ENCODE assay signal across 19 cellular contexts in the genomic region with DNA sequence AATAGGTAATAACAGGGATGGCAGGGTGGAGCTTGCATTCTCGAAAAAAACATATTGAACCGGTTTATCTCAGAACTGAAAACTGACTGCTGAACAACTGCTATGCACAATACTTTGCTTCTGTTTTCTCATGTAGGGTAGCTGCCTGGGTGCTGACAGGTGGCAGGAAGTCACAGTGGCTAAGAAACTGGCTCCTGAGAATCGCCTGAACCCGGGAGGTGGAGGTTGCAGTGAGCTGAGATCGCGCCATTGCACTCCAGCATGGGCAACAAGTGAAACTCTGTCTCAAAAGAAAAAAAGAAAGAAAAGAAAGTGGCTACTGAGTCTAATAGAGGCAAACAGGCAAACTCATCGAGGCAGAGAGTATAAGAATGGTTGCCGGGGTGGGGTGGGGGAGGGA.
DNase-seq lines count a peak whose midpoint lies in the region; ATAC-seq, FAIRE-seq and TF ChIP-seq lines count a peak whose summit lies in the region.
"Had no signal": no experiment of that assay in that cellular context is flagged by ENCODE, and none has a peak within 500 bp of the region (broad histone marks: within the 10 kb centered on the region; RNA-seq: fewer than 3 reads in every experiment).

No MANE protein-coding gene starts in this region.

- DNase-seq in DND-41 (no peak), NCI-H146 (lab: John Stamatoyannopoulos, UW) (peak; percentile 24), GM12878 (ENCODE audit: low read depth, low spot score) (peak; percentile 32), inferior parietal cortex (ENCODE audit: extremely low spot score) (no peak)
- DNase-seq: ACHN, EL, GM23248, HCEC 1CT, NCI-H1417, NCI-H2029, NCI-H2171 treated with DMSO at 0.1 percent for 48 hours, NCI-H446, PC-9 had no signal

- TF ChIP-seq CTCF in DND-41 (IDR thresholded peaks at IDR 0.05; ENCODE audit: borderline replicate concordance, extremely low read depth, low read length, poor library complexity, severe bottlenecking): no peak
- no peak for TF ChIP-seq CTCF in GM12878 (IDR thresholded peaks at IDR 0.05 in 2 of 3, conservative IDR thresholded peaks at IDR 0.05 in 1 of 3; ENCODE audit: control insufficient read depth in 2 of 3, extremely low read depth in 1 of 3, insufficient read depth in 1 of 3, low read depth in 3 of 3, low read length in 3 of 3)

- intact Hi-C loops in GM12878 (cut with micrococcal nuclease; ENCODE audit: unreplicated experiment): no loop called here

- CTCF ChIA-PET in GM12878 (lab: Yijun Ruan, JAX): interaction anchor here (1.5 to 5.0 kb wide), 3 partner anchors 12 to 201 kb away, joined by 3 to 31 read pairs (median 26); no protein-coding TSS in a partner anchor

- H2AFZ ChIP-seq in DND-41 (ENCODE audit: low read depth, low read length) (no peak overlapping the region), GM12878 (ENCODE audit: control insufficient read depth, low read depth, low read length) (no peak overlapping the region)
- H2AFZ ChIP-seq: GM23248, PC-9 had no signal

- H4K20me1 ChIP-seq in DND-41 (ENCODE audit: insufficient read depth, low read length): no peaks in the 10 kb centered on the region
- H4K20me1 ChIP-seq in GM12878 (ENCODE audit: control insufficient read depth, insufficient read depth): no peaks in the 10 kb centered on the region

- no peaks in the 10 kb centered on the region for H3K79me2 ChIP-seq in DND-41 (ENCODE audit: insufficient read depth, low read length)
- H3K79me2 ChIP-seq in GM12878 (ENCODE audit: control insufficient read depth, insufficient read depth, low read length): no peaks in the 10 kb centered on the region

- no peaks in the 10 kb centered on the region for H3K9me3 ChIP-seq in DND-41 (ENCODE audit: insufficient read depth, low read length, severe bottlenecking)
- no peaks in the 10 kb centered on the region for H3K9me3 ChIP-seq in GM12878 (replicated peaks; ENCODE audit: control insufficient read depth, insufficient read depth, low read length)

- BruUV-seq in GM12878 (replicated peaks; lab: Mats Ljungman, UMichigan): no TSS peak

- 0 out of 3 replicates have a peak, but pooled peaks have one; percentile 33 for ATAC-seq in DND-41 (ENCODE audit: insufficient read depth, low read depth)
- ATAC-seq in GM18867 (IDR thresholded peaks at IDR 0.05; ENCODE audit: unreplicated experiment): peak; percentile 77
- peak; percentile 66 for ATAC-seq in GM12878
- no peak for ATAC-seq in HG02840 (IDR thresholded peaks at IDR 0.05; ENCODE audit: low FRiP score, unreplicated experiment)
- no peak for ATAC-seq in HG03159 (IDR thresholded peaks at IDR 0.05; ENCODE audit: unreplicated experiment)
- ATAC-seq: K562 had no signal

- H3K27me3 ChIP-seq in DND-41 (ENCODE audit: insufficient read depth, low read length, poor library complexity) (peaks cover 10% of the 10 kb centered on the region), GM12878 (replicated peaks in 1 of 2; ENCODE audit: control insufficient read depth in 2 of 2, insufficient read depth in 2 of 2, low read length in 1 of 2) (peaks cover 0 to 3% of the 10 kb centered on the region in 2 experiments; a peak in 1 of 4 replicates)

- POLR2A ChIA-PET in GM12878 (lab: Charles Lee): no interaction called here

- H3K4me3 ChIP-seq in DND-41 (ENCODE audit: low read depth in 1 of 2, low read length in 2 of 2) (no peak overlapping the region), GM12878 (no peak overlapping the region)
- H3K4me3 ChIP-seq: GM23248, K562, PC-9 had no signal

- no peak for TF ChIP-seq POLR2A in GM12878 (IDR thresholded peaks at IDR 0.05; ENCODE audit: low read depth, low read length)

- in situ Hi-C loops in GM12878 (cut with MboI): loop anchor here (5.0 kb wide), 2 partner anchors 95 to 200 kb away; no protein-coding TSS in a partner anchor

- no peak for FAIRE-seq in GM12878 (lab: Jason Lieb, UNC)
- FAIRE-seq: K562 had no signal

- H3K27ac ChIP-seq in DND-41 (ENCODE audit: low read length): no peak overlapping the region
- no peak overlapping the region for H3K27ac ChIP-seq in GM12878 (ENCODE audit: control insufficient read depth, insufficient read depth)
- H3K27ac ChIP-seq: C4-2B, GM23248, PC-9, RWPE1 had no signal

- H3K4me1 ChIP-seq in DND-41 (ENCODE audit: insufficient read depth, low read length) (no peaks in the 10 kb centered on the region), GM12878 (ENCODE audit: control insufficient read depth, insufficient read depth, low read length) (no peaks in the 10 kb centered on the region)

- H3K9ac ChIP-seq in DND-41 (ENCODE audit: low read depth, low read length): no peak overlapping the region
- no peak overlapping the region for H3K9ac ChIP-seq in GM12878 (ENCODE audit: control insufficient read depth, insufficient read depth, low read length)
- H3K9ac ChIP-seq: GM23248 had no signal

- TF ChIP-seq RAD21 in GM12878 (IDR thresholded peaks at IDR 0.05; ENCODE audit: insufficient read depth, low read depth, low read length): no peak

- RAD21 ChIA-PET in GM12878 (lab: Charles Lee; ENCODE audit: unreplicated experiment): no interaction called here

- SMC1A ChIA-PET in GM12878 (lab: Charles Lee; ENCODE audit: uncharacterized antibody, unreplicated experiment): no interaction called here

- H3K4me2 ChIP-seq in DND-41 (ENCODE audit: insufficient read depth, low read length) (no peak overlapping the region), GM12878 (ENCODE audit: control insufficient read depth, insufficient read depth) (no peak overlapping the region)
- H3K4me2 ChIP-seq: PC-9 had no signal

- TF ChIP-seq EP300 in GM12878 (IDR thresholded peaks at IDR 0.05; ENCODE audit: borderline replicate concordance in 1 of 2, control insufficient read depth in 1 of 2, low read depth in 2 of 2, low read length in 2 of 2): no peak

- 3% methylated on average over 8 of the region's 8 CpGs for WGBS in GM12878 (ENCODE audit: insufficient coverage, insufficient replicate concordance, low lambda C conversion rate, missing lambda C conversion rate)

- H3K36me3 ChIP-seq in DND-41 (ENCODE audit: insufficient read depth, low read length) (no peaks in the 10 kb centered on the region), GM12878 (ENCODE audit: control insufficient read depth in 2 of 2, insufficient read depth in 2 of 2, low read length in 1 of 2) (no peaks in the 10 kb centered on the region)

TF ChIP-seq in GM12878, 131 proteins besides CTCF, POLR2A, EP300 and RAD21 (continues in another document):
- TF ChIP-seq SREBF2 (IDR thresholded peaks at IDR 0.05; ENCODE audit: low read length) (no peak), SREBF1 (IDR thresholded peaks at IDR 0.05; ENCODE audit: low read length) (no peak), RB1 (IDR thresholded peaks at IDR 0.05; ENCODE audit: borderline replicate concordance) (no peak), KAT2A (conservative IDR thresholded peaks at IDR 0.05; ENCODE audit: control insufficient read depth, low read depth, low read length) (no peak), BCL11A (IDR thresholded peaks at IDR 0.05; ENCODE audit: low read depth, low read length) (no peak), FOXK2 (IDR thresholded peaks at IDR 0.05) (no peak), ATF7 (IDR thresholded peaks at IDR 0.05; ENCODE audit: low read depth) (no peak)
- TF ChIP-seq, protein P1, sequence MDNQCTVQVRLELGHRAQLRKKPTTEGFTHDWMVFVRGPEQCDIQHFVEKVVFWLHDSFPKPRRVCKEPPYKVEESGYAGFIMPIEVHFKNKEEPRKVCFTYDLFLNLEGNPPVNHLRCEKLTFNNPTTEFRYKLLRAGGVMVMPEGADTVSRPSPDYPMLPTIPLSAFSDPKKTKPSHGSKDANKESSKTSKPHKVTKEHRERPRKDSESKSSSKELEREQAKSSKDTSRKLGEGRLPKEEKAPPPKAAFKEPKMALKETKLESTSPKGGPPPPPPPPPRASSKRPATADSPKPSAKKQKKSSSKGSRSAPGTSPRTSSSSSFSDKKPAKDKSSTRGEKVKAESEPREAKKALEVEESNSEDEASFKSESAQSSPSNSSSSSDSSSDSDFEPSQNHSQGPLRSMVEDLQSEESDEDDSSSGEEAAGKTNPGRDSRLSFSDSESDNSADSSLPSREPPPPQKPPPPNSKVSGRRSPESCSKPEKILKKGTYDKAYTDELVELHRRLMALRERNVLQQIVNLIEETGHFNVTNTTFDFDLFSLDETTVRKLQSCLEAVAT (IDR thresholded peaks at IDR 0.05): no peak
- TF ChIP-seq, protein P2, sequence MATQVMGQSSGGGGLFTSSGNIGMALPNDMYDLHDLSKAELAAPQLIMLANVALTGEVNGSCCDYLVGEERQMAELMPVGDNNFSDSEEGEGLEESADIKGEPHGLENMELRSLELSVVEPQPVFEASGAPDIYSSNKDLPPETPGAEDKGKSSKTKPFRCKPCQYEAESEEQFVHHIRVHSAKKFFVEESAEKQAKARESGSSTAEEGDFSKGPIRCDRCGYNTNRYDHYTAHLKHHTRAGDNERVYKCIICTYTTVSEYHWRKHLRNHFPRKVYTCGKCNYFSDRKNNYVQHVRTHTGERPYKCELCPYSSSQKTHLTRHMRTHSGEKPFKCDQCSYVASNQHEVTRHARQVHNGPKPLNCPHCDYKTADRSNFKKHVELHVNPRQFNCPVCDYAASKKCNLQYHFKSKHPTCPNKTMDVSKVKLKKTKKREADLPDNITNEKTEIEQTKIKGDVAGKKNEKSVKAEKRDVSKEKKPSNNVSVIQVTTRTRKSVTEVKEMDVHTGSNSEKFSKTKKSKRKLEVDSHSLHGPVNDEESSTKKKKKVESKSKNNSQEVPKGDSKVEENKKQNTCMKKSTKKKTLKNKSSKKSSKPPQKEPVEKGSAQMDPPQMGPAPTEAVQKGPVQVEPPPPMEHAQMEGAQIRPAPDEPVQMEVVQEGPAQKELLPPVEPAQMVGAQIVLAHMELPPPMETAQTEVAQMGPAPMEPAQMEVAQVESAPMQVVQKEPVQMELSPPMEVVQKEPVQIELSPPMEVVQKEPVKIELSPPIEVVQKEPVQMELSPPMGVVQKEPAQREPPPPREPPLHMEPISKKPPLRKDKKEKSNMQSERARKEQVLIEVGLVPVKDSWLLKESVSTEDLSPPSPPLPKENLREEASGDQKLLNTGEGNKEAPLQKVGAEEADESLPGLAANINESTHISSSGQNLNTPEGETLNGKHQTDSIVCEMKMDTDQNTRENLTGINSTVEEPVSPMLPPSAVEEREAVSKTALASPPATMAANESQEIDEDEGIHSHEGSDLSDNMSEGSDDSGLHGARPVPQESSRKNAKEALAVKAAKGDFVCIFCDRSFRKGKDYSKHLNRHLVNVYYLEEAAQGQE (IDR thresholded peaks at IDR 0.05; ENCODE audit: low read depth, low read length): no peak

Comparison
In these comparisons a context has a peak if more than half of its experiments do, and no peak if none do; other contexts are left out.
1. ATAC-seq: peak in DND-41 (single experiment), GM18867 (single experiment) and GM12878 (single experiment); none in HG02840 (single experiment) and HG03159 (single experiment).
2. DNase-seq: peak in NCI-H146 (single experiment) and GM12878 (single experiment); none in DND-41 (single experiment) and inferior parietal cortex (single experiment).